Comparison of ENCODE assay signal across 18 cellular contexts in genomic region chr20:44054849-44055248, GRCh38.
DNase-seq lines count a peak whose midpoint lies in the region; ATAC-seq and FAIRE-seq lines count a peak whose summit lies in the region.
"Had no signal": no experiment of that assay in that cellular context is flagged by ENCODE, and none has a peak within 500 bp of the region (broad histone marks: within the 10 kb centered on the region; RNA-seq: fewer than 3 reads in every experiment).

No MANE protein-coding gene starts in this region.

- H3K9me3 Mint-ChIP-seq in activated CD4-positive, alpha-beta T cell treated with anti-CD3 and anti-CD28 coated beads, Interleukin-2, amount 10 ng/mL, durations not matched to agents 24 days and 14 days = peaks cover 11% of the 10 kb centered on the region
- H3K9me3 Mint-ChIP-seq: CD4-positive, alpha-beta memory T cell had no signal

- intact Hi-C loops in activated CD4-positive, alpha-beta T cell treated with anti-CD3 and anti-CD28 coated beads, Interleukin-2, amount 10 ng/mL, durations not matched to agents 24 days and 14 days (cut with micrococcal nuclease) = no loop called here

- peak; percentile 87 for FAIRE-seq in HTR-8/SVneo (lab: Jason Lieb, UNC)
- FAIRE-seq: GM12892, GM18507, H54 had no signal

- no peak overlapping the region for H3K4me3 Mint-ChIP-seq in activated CD4-positive, alpha-beta T cell treated with anti-CD3 and anti-CD28 coated beads, Interleukin-2, amount 10 ng/mL, durations not matched to agents 24 days and 14 days
- H3K4me3 Mint-ChIP-seq: CD14-positive monocyte; CD4-positive, alpha-beta memory T cell; GM23338 had no signal

- H3K36me3 Mint-ChIP-seq in activated CD4-positive, alpha-beta T cell treated with anti-CD3 and anti-CD28 coated beads, Interleukin-2, amount 10 ng/mL, durations not matched to agents 24 days and 14 days (ENCODE audit: low read depth) = peaks cover 13% of the 10 kb centered on the region
- H3K36me3 Mint-ChIP-seq: CD4-positive, alpha-beta memory T cell had no signal

- no peaks in the 10 kb centered on the region for H3K4me1 Mint-ChIP-seq in activated CD4-positive, alpha-beta T cell treated with anti-CD3 and anti-CD28 coated beads, Interleukin-2, amount 10 ng/mL, durations not matched to agents 24 days and 14 days
- H3K4me1 Mint-ChIP-seq: CD14-positive monocyte had no signal

- ATAC-seq in HG03354 (IDR thresholded peaks at IDR 0.05; ENCODE audit: poor library complexity, severe bottlenecking, unreplicated experiment) = no peak
- ATAC-seq: GM23338 had no signal

- no peak overlapping the region for H3K27ac Mint-ChIP-seq in activated CD4-positive, alpha-beta T cell treated with anti-CD3 and anti-CD28 coated beads, Interleukin-2, amount 10 ng/mL, durations not matched to agents 24 days and 14 days
- H3K27ac Mint-ChIP-seq: CD14-positive monocyte, GM23338 had no signal

- peaks cover 6% of the 10 kb centered on the region for H3K27me3 Mint-ChIP-seq in activated CD4-positive, alpha-beta T cell treated with anti-CD3 and anti-CD28 coated beads, Interleukin-2, amount 10 ng/mL, durations not matched to agents 24 days and 14 days

- peak; percentile 34 for DNase-seq in activated CD4-positive, alpha-beta T cell treated with anti-CD3 and anti-CD28 coated beads, Interleukin-2, amount 10 ng/mL, durations not matched to agents 24 days and 14 days
- no peak for DNase-seq in activated CD4-positive, alpha-beta T cell treated with anti-CD3 and anti-CD28 coated beads for 1 hour
- DNase-seq in HTR-8/SVneo (ENCODE audit: insufficient read length, low spot score) (no peak), mesenteric fat pad (ENCODE audit: low spot score) (peak; percentile 57), A172 (ENCODE audit: low spot score) (no peak), NCI-H774 (lab: John Stamatoyannopoulos, UW) (no peak)
- peak; percentile 20 for DNase-seq in stimulated activated CD8-positive, alpha-beta memory T cell treated with anti-CD3 and anti-CD28 coated beads, Interleukin-4, amount 100 ng/mL, for 48 hours
- DNase-seq: CD4-positive, alpha-beta memory T cell; DMS153; DMS79; GDM1; HCEC 1CT had no signal

Comparison
In these comparisons a context has a peak if more than half of its experiments do, and no peak if none do; other contexts are left out.
1. DNase-seq: peak in activated CD4-positive, alpha-beta T cell treated with anti-CD3 and anti-CD28 coated beads, Interleukin-2, amount 10 ng/mL, durations not matched to agents 24 days and 14 days (single experiment), mesenteric fat pad (single experiment) and stimulated activated CD8-positive, alpha-beta memory T cell treated with anti-CD3 and anti-CD28 coated beads, Interleukin-4, amount 100 ng/mL, for 48 hours (single experiment); none in activated CD4-positive, alpha-beta T cell treated with anti-CD3 and anti-CD28 coated beads for 1 hour (single experiment), HTR-8/SVneo (single experiment), A172 (single experiment) and NCI-H774 (single experiment).